10 cellular contexts compared by ENCODE assay signal in genomic region chr22:29503811-29504372, GRCh38. TPM values are rescaled to one million over a fixed set of nuclear protein-coding genes. Genes with fewer than 3 reads are reported as not detected.
DNase-seq lines count a peak whose midpoint lies in the region; ATAC-seq and TF ChIP-seq lines count a peak whose summit lies in the region.
"Had no signal": no experiment of that assay in that cellular context is flagged by ENCODE, and none has a peak within 500 bp of the region (broad histone marks: within the 10 kb centered on the region; RNA-seq: fewer than 3 reads in every experiment).

No MANE protein-coding gene starts in this region.

- intact Hi-C loops in CD8-positive, alpha-beta T cell (cut with DNase I, micrococcal nuclease): no loop called here
- intact Hi-C loops in activated T-helper 1 cell treated with anti-CD3 and anti-CD28 coated beads, Interleukin-12 subunit alpha, Interleukin-12 subunit beta, Interleukin-2, Interleukin-4 antibody, amounts not matched to agents 30 ng/mL and 10 ng/mL and 1 ng/mL, durations not matched to agents 14 hours and 24 hours and 36 hours (cut with micrococcal nuclease): no loop called here

- no peaks in the 10 kb centered on the region for H3K9me3 ChIP-seq in CD8-positive, alpha-beta T cell (ENCODE audit: low read length)

- H3K4me1 Mint-ChIP-seq in CD8-positive, alpha-beta T cell (ENCODE audit: low read depth): no peaks in the 10 kb centered on the region
- no peaks in the 10 kb centered on the region for H3K4me1 Mint-ChIP-seq in activated T-helper 1 cell treated with anti-CD3 and anti-CD28 coated beads, Interleukin-12 subunit alpha, Interleukin-12 subunit beta, Interleukin-2, Interleukin-4 antibody, amounts not matched to agents 30 ng/mL and 10 ng/mL and 1 ng/mL, durations not matched to agents 14 hours and 24 hours and 36 hours (ENCODE audit: low read depth)

- H3K27ac Mint-ChIP-seq in CD8-positive, alpha-beta T cell: no peak overlapping the region
- no peak overlapping the region for H3K27ac Mint-ChIP-seq in activated T-helper 1 cell treated with anti-CD3 and anti-CD28 coated beads, Interleukin-12 subunit alpha, Interleukin-12 subunit beta, Interleukin-2, Interleukin-4 antibody, amounts not matched to agents 30 ng/mL and 10 ng/mL and 1 ng/mL, durations not matched to agents 14 hours and 24 hours and 36 hours

- DNase-seq in G401 (ENCODE audit: low spot score) (peak; percentile 67), NOMO-1 (lab: John Stamatoyannopoulos, UW; ENCODE audit: unreplicated experiment in 2 of 2) (peak; percentile 43 to 47), epithelial cell of esophagus (ENCODE audit: low read depth) (peak; percentile 34), non-pigmented ciliary epithelial cell (ENCODE audit: low read depth) (peak; percentile 37)
- DNase-seq in stimulated activated CD4-positive, alpha-beta T cell treated with anti-CD3 and anti-CD28 coated beads, Interleukin-15, amount 100 ng/mL, for 24 hours: no peak
- no peak for DNase-seq in CD8-positive, alpha-beta T cell
- no peak for DNase-seq in activated T-helper 1 cell treated with anti-CD3 and anti-CD28 coated beads, Interleukin-12 subunit alpha, Interleukin-12 subunit beta, Interleukin-2, Interleukin-4 antibody, amounts not matched to agents 30 ng/mL and 10 ng/mL and 1 ng/mL, durations not matched to agents 14 hours and 24 hours and 36 hours (ENCODE audit: low spot score)
- DNase-seq: central memory CD4-positive, alpha-beta T cell; NK-92 treated with Interleukin-12 subunit alpha and Interleukin-12 subunit beta, amount 100 ng/mL, for 24 hours had no signal

- ATAC-seq in CD8-positive, alpha-beta T cell: no peak
- no peak for ATAC-seq in HG03439 (IDR thresholded peaks at IDR 0.05; ENCODE audit: unreplicated experiment)

- H3K4me3 Mint-ChIP-seq in CD8-positive, alpha-beta T cell: no peak overlapping the region
- H3K4me3 Mint-ChIP-seq in activated T-helper 1 cell treated with anti-CD3 and anti-CD28 coated beads, Interleukin-12 subunit alpha, Interleukin-12 subunit beta, Interleukin-2, Interleukin-4 antibody, amounts not matched to agents 30 ng/mL and 10 ng/mL and 1 ng/mL, durations not matched to agents 14 hours and 24 hours and 36 hours: no peak overlapping the region

- in situ Hi-C loops in G401 (cut with HindIII; ENCODE audit: low sequenced_read_pairs): no loop called here

- H3K4me3 ChIP-seq in epithelial cell of esophagus (ENCODE audit: low read length): no peak overlapping the region
- H3K4me3 ChIP-seq in CD8-positive, alpha-beta T cell (ENCODE audit: low read depth, low read length): no peak overlapping the region

- H3K36me3 ChIP-seq in CD8-positive, alpha-beta T cell (ENCODE audit: insufficient read depth, low read length): peaks cover 10% of the 10 kb centered on the region

- H3K4me1 ChIP-seq in CD8-positive, alpha-beta T cell (ENCODE audit: insufficient read depth, low read length): no peaks in the 10 kb centered on the region

- no peaks in the 10 kb centered on the region for H3K9me3 Mint-ChIP-seq in CD8-positive, alpha-beta T cell
- H3K9me3 Mint-ChIP-seq in activated T-helper 1 cell treated with anti-CD3 and anti-CD28 coated beads, Interleukin-12 subunit alpha, Interleukin-12 subunit beta, Interleukin-2, Interleukin-4 antibody, amounts not matched to agents 30 ng/mL and 10 ng/mL and 1 ng/mL, durations not matched to agents 14 hours and 24 hours and 36 hours: no peaks in the 10 kb centered on the region

- no peak overlapping the region for H3K27ac ChIP-seq in CD8-positive, alpha-beta T cell (ENCODE audit: low read depth, low read length)

- H3K27me3 ChIP-seq in CD8-positive, alpha-beta T cell (ENCODE audit: insufficient read depth, low read length): no peaks in the 10 kb centered on the region

- no peaks in the 10 kb centered on the region for H3K27me3 Mint-ChIP-seq in CD8-positive, alpha-beta T cell (ENCODE audit: low read depth)
- H3K27me3 Mint-ChIP-seq in activated T-helper 1 cell treated with anti-CD3 and anti-CD28 coated beads, Interleukin-12 subunit alpha, Interleukin-12 subunit beta, Interleukin-2, Interleukin-4 antibody, amounts not matched to agents 30 ng/mL and 10 ng/mL and 1 ng/mL, durations not matched to agents 14 hours and 24 hours and 36 hours (ENCODE audit: insufficient read depth): no peaks in the 10 kb centered on the region

- no peak for TF ChIP-seq CTCF in epithelial cell of esophagus (IDR thresholded peaks at IDR 0.05; ENCODE audit: insufficient read depth, low read depth, low read length, missing control alignments)
- TF ChIP-seq CTCF in CD8-positive, alpha-beta T cell (IDR thresholded peaks at IDR 0.05): no peak

- CTCF ChIA-PET in CD8-positive, alpha-beta T cell (lab: Charles Lee): interaction anchor here (1.2 kb wide), 1 partner anchor 109 kb away, joined by 3 read pairs; no protein-coding TSS in a partner anchor

- H3K36me3 Mint-ChIP-seq in CD8-positive, alpha-beta T cell: peaks cover 52% of the 10 kb centered on the region
- peaks cover 23% of the 10 kb centered on the region for H3K36me3 Mint-ChIP-seq in activated T-helper 1 cell treated with anti-CD3 and anti-CD28 coated beads, Interleukin-12 subunit alpha, Interleukin-12 subunit beta, Interleukin-2, Interleukin-4 antibody, amounts not matched to agents 30 ng/mL and 10 ng/mL and 1 ng/mL, durations not matched to agents 14 hours and 24 hours and 36 hours (ENCODE audit: low read depth)

- POLR2A ChIA-PET in CD8-positive, alpha-beta T cell (lab: Charles Lee): no interaction called here

RNA-seq across cellular contexts. Expression of gene NEFH, which starts 23.9 kb away (rescaled TPM):
- total RNA-seq in G401 (2014; rRNA removed; shearing (Covaris generic)): 11.6 and 14.3 TPM in 2 replicates
- total RNA-seq in CD8-positive, alpha-beta T cell: under 1 TPM; 0.28 to 0.33 TPM
- 8.4 TPM in 2 replicates for total RNA-seq in activated T-helper 1 cell treated with anti-CD3 and anti-CD28 coated beads, Interleukin-12 subunit alpha, Interleukin-12 subunit beta, Interleukin-2, Interleukin-4 antibody, amounts not matched to agents 30 ng/mL and 10 ng/mL and 1 ng/mL, durations not matched to agents 14 hours and 24 hours and 36 hours

RNA-seq across cellular contexts. Expression of gene THOC5, which starts 49.7 kb away (rescaled TPM):
- 58.9 and 62.6 TPM in 2 replicates for total RNA-seq in G401 (2014; rRNA removed; shearing (Covaris generic))
- total RNA-seq in CD8-positive, alpha-beta T cell: 10 to 100 TPM; 33.5 to 35.0 TPM
- total RNA-seq in activated T-helper 1 cell treated with anti-CD3 and anti-CD28 coated beads, Interleukin-12 subunit alpha, Interleukin-12 subunit beta, Interleukin-2, Interleukin-4 antibody, amounts not matched to agents 30 ng/mL and 10 ng/mL and 1 ng/mL, durations not matched to agents 14 hours and 24 hours and 36 hours: 69.0 and 76.2 TPM in 2 replicates

Comparison
In these comparisons a context has a peak if more than half of its experiments do, and no peak if none do; other contexts are left out.
1. DNase-seq: peak in G401 (single experiment), NOMO-1 (2 of 2), epithelial cell of esophagus (single experiment) and non-pigmented ciliary epithelial cell (single experiment); none in stimulated activated CD4-positive, alpha-beta T cell treated with anti-CD3 and anti-CD28 coated beads, Interleukin-15, amount 100 ng/mL, for 24 hours (single experiment), CD8-positive, alpha-beta T cell (0 of 7) and activated T-helper 1 cell treated with anti-CD3 and anti-CD28 coated beads, Interleukin-12 subunit alpha, Interleukin-12 subunit beta, Interleukin-2, Interleukin-4 antibody, amounts not matched to agents 30 ng/mL and 10 ng/mL and 1 ng/mL, durations not matched to agents 14 hours and 24 hours and 36 hours (single experiment).